In the genomic region with DNA sequence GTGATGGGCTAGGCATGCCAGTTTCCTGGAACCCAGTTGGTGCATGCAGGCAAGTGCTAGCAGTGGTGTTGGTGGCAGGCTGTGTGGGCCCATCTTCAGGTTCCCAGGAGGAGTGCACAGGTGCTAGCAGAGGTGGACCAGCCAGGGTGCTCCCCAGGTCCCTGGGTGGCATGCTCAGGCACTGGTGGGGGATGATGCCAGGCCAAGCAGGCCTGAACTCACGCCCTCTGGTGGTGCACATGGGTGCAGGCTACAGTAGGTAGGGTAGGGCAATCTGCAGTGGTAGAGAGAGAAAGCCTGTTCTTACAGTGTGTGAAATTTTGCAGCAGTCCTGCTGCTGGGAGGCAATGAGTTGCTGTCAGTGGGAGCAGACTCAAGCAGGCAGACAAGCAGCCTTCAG, we compare ENCODE assay signal across 18 cellular contexts.
DNase-seq lines count a peak whose midpoint lies in the region; ATAC-seq and TF ChIP-seq lines count a peak whose summit lies in the region.
"Had no signal": no experiment of that assay in that cellular context is flagged by ENCODE, and none has a peak within 500 bp of the region (broad histone marks: within the 10 kb centered on the region; RNA-seq: fewer than 3 reads in every experiment).

No MANE protein-coding gene starts in this region.

- H3K27me3 Mint-ChIP-seq in GM23338 (ENCODE audit: insufficient read depth, low read depth, poor library complexity) = peaks cover 1% of the 10 kb centered on the region
- H3K27me3 Mint-ChIP-seq: memory B cell had no signal

- no peak overlapping the region for H3K27ac Mint-ChIP-seq in GM23338
- H3K27ac Mint-ChIP-seq: HFFc6, memory B cell, nephron had no signal

- H3K9me3 Mint-ChIP-seq in GM23338 = peaks cover 9% of the 10 kb centered on the region

- H2BK5ac ChIP-seq in mesendoderm (ENCODE audit: low read length) = no peak overlapping the region

- no peak overlapping the region for H3K4me3 ChIP-seq in GM23338
- H3K4me3 ChIP-seq in mesendoderm (ENCODE audit: low read length) = no peak overlapping the region

- peak overlapping the region; percentile 30 for H3K56ac ChIP-seq in mesendoderm (ENCODE audit: low read length)

- H3K4me3 Mint-ChIP-seq in GM23338 = no peak overlapping the region
- H3K4me3 Mint-ChIP-seq: HFFc6, memory B cell, nephron had no signal

- no peak overlapping the region for H3K18ac ChIP-seq in mesendoderm (ENCODE audit: low read length)

- intact Hi-C loops in posterior cingulate gyrus (cut with DNase I) (no loop called here), head of caudate nucleus (cut with DNase I) (no loop called here)

- TF ChIP-seq CTCF in GM23338 (conservative IDR thresholded peaks at IDR 0.05; ENCODE audit: low read depth in 2 of 2) = peak; percentile 70 to 87

- ATAC-seq in GM23338 (peak; percentile 99), GM18867 (IDR thresholded peaks at IDR 0.05; ENCODE audit: unreplicated experiment) (no peak)

- no peaks in the 10 kb centered on the region for H4K20me1 ChIP-seq in GM23338 (replicated peaks; ENCODE audit: insufficient read depth)

- H3K36me3 ChIP-seq in GM23338 (ENCODE audit: insufficient read depth) (no peaks in the 10 kb centered on the region), mesendoderm (ENCODE audit: control insufficient read depth, insufficient read depth, low read length) (no peaks in the 10 kb centered on the region)

- no peak overlapping the region for H3K9ac ChIP-seq in mesendoderm (ENCODE audit: low read length)

- no peaks in the 10 kb centered on the region for H3K27me3 ChIP-seq in GM23338 (ENCODE audit: insufficient read depth)
- H3K27me3 ChIP-seq in mesendoderm (ENCODE audit: insufficient read depth, low read length, poor library complexity) = no peaks in the 10 kb centered on the region

- H4K8ac ChIP-seq in mesendoderm (ENCODE audit: low read depth, low read length) = no peak overlapping the region

- peak overlapping the region; percentile 46 for H3K4ac ChIP-seq in mesendoderm (ENCODE audit: low read depth, low read length)

- H3K36me3 Mint-ChIP-seq in GM23338 (ENCODE audit: low read depth) = no peaks in the 10 kb centered on the region; the same call in 2 of the 3 replicates
- H3K36me3 Mint-ChIP-seq: memory B cell had no signal

- H3K79me2 ChIP-seq in GM23338 (replicated peaks; ENCODE audit: insufficient read depth) (no peaks in the 10 kb centered on the region), mesendoderm (ENCODE audit: control insufficient read depth, insufficient read depth, low read length) (no peaks in the 10 kb centered on the region)

- H2BK15ac ChIP-seq in mesendoderm (replicated peaks; ENCODE audit: low read depth) = no peak overlapping the region

- H3K79me1 ChIP-seq in mesendoderm (ENCODE audit: low read length) = no peaks in the 10 kb centered on the region

- no peak overlapping the region for H2AFZ ChIP-seq in GM23338

- H3K23ac ChIP-seq in mesendoderm (ENCODE audit: low read length) = no peak overlapping the region

- no peak overlapping the region for H3K4me2 ChIP-seq in GM23338
- H3K4me2 ChIP-seq in mesendoderm (ENCODE audit: low read length) = no peak overlapping the region

- no CpG with 5 or more reads among the region's 1 CpG for WGBS in mesendoderm (ENCODE audit: extremely low coverage, insufficient coverage, low lambda C conversion rate)

- no peaks in the 10 kb centered on the region for H3F3A ChIP-seq in GM23338 (replicated peaks; ENCODE audit: low read depth)

- no peak overlapping the region for H4K5ac ChIP-seq in mesendoderm (ENCODE audit: low read length)

- H3K27ac ChIP-seq in GM23338 (ENCODE audit: low read depth) (no peak overlapping the region), mesendoderm (ENCODE audit: low read depth, low read length) (no peak overlapping the region)

- DNase-seq in DMS53 (lab: John Stamatoyannopoulos, UW) = peak; percentile 67
- no peak for DNase-seq in DMS53 treated with DMSO at 0.1 percent for 48 hours (lab: John Stamatoyannopoulos, UW; ENCODE audit: unreplicated experiment)
- peak; percentile 58 for DNase-seq in GM23338 (ENCODE audit: low spot score)
- peak; percentile 22 for DNase-seq in OCI-M1 (lab: John Stamatoyannopoulos, UW)
- peak; percentile 50 for DNase-seq in mesendoderm
- no peak for DNase-seq in posterior cingulate gyrus
- no peak for DNase-seq in head of caudate nucleus
- DNase-seq: activated naive CD4-positive, alpha-beta T cell treated with Interleukin-2 at 50 U/mL for 16 hours; C1 segment of cervical spinal cord; cerebellar nuclear complex; DMS153; HFFc6; kidney; NCI-H2081 treated with DMSO at 0.1 percent for 48 hours; stimulated activated naive CD4-positive, alpha-beta T cell treated with Interleukin-2 at 50 U/mL for 16 hours had no signal

- H3K4me1 Mint-ChIP-seq in GM23338 = peaks cover 4% of the 10 kb centered on the region; the same call in 2 of the 3 replicates
- H3K4me1 Mint-ChIP-seq: memory B cell, nephron had no signal

- no peaks in the 10 kb centered on the region; the same call in 1 of the 2 replicates for H3K9me2 ChIP-seq in GM23338 (ENCODE audit: insufficient read depth)

- no peaks in the 10 kb centered on the region for H3K4me1 ChIP-seq in GM23338 (ENCODE audit: insufficient read depth)
- no peaks in the 10 kb centered on the region for H3K4me1 ChIP-seq in mesendoderm (ENCODE audit: control insufficient read depth, low read depth, low read length)

- H2BK120ac ChIP-seq in mesendoderm (ENCODE audit: low read depth, low read length) = no peak overlapping the region

- H2AK5ac ChIP-seq in mesendoderm (ENCODE audit: low read length) = no peak overlapping the region

TF ChIP-seq in GM23338, 12 proteins besides CTCF, POLR2A, EP300 and RAD21:
- TF ChIP-seq NANOG (IDR thresholded peaks at IDR 0.05; ENCODE audit: borderline replicate concordance) (no peak), CREB1 (CRISPR knock-in tag; IDR thresholded peaks at IDR 0.05; ENCODE audit: low read depth) (no peak), ZNF114 (CRISPR knock-in tag; IDR thresholded peaks at IDR 0.05) (no peak), ZNF331 (CRISPR knock-in tag; IDR thresholded peaks at IDR 0.05; ENCODE audit: low read depth) (no peak), STAT1 (IDR thresholded peaks at IDR 0.05; ENCODE audit: unreplicated experiment) (no peak), JUNB (IDR thresholded peaks at IDR 0.05; ENCODE audit: unreplicated experiment) (no peak), EZH2phosphoT487 (IDR thresholded peaks at IDR 0.05; ENCODE audit: unreplicated experiment) (no peak)

Comparison
In these comparisons a context has a peak if more than half of its experiments do, and no peak if none do; other contexts are left out.
1. DNase-seq: peak in DMS53 (single experiment), GM23338 (single experiment), OCI-M1 (single experiment) and mesendoderm (single experiment); none in DMS53 treated with DMSO at 0.1 percent for 48 hours (single experiment), posterior cingulate gyrus (0 of 10) and head of caudate nucleus (0 of 42).